Comparison of ENCODE assay signal across 9 cellular contexts in the genomic region with DNA sequence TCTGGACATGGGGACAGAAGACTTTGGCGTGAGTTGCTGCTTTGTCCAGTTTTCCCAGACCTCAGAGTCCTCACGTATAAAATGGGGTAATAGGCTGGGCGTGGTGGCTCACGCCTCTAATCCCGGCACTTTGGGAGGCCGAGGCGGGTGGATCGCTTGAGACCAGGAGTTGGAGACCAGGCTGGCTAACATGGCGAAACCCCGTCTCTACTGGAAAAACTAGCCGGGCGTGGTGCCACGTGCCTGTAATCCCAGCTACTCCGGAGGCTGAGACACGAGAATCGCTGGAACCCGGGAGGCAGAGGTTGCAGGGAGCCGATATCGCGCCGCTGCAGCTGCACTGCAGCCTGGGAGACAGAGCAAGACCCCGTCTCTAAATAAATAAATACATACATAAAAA.
"Had no signal": no experiment of that assay in that cellular context is flagged by ENCODE, and none has a peak within 500 bp of the region (broad histone marks: within the 10 kb centered on the region; RNA-seq: fewer than 3 reads in every experiment).

No MANE protein-coding gene starts in this region.

- H3K4me1 ChIP-seq: HAP-1 had no signal

- H3K4me3 Mint-ChIP-seq: HFFc6 had no signal

- H3K4me3 ChIP-seq: GM23248, HAP-1, K562 had no signal

- H3K27ac Mint-ChIP-seq: HFFc6 had no signal

- H3K9me3 ChIP-seq: HAP-1 had no signal

- FAIRE-seq: HTR-8/SVneo, K562 had no signal

- H3K9me3 Mint-ChIP-seq: HFFc6 had no signal

- H3K36me3 ChIP-seq: HAP-1 had no signal

- ATAC-seq: HCT116, K562 had no signal

- DNase-seq: GM23248, GOT3, HFFc6, IMR-90, KG1 had no signal
